7 cellular contexts compared by ENCODE assay signal in the genomic region with DNA sequence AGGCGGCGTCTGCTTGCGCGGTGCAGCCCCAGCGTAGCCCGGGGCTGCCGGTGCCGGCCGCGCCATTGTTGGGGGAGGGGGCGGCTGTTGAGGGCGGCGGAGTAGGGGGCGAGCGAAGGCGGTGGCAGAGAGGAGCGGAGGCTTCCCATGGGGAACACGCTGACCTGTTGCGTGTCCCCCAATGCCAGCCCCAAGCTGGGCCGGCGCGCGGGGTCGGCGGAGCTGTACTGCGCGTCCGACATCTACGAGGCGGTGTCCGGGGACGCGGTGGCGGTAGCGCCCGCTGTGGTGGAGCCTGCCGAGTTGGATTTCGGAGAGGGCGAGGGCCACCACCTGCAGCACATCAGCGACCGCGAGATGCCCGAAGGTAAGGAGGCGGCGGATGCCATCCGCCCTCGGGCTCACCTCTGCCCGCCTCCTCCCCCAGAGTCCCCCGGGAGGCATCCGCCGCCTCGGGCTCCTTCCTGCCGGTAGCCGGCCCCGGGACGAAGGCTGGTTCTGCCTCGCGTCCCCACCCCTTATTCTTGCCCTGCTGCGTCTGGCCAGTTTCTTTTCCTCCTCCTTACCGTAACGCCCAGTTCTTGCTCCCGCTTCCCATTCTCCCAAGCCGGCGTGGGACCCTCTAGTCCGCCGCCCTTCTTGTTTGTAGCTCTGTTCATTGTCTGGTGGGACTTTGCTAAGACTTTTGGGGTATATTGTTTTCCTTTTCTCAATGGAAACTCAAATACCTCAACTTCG. TPM values are rescaled to one million over a fixed set of nuclear protein-coding genes. Genes with fewer than 3 reads are reported as not detected.
DNase-seq lines count a peak whose midpoint lies in the region; ATAC-seq and TF ChIP-seq lines count a peak whose summit lies in the region.

No MANE protein-coding gene starts in this region.

- no peaks in the 10 kb centered on the region for H3K9me3 Mint-ChIP-seq in activated CD4-positive, alpha-beta memory T cell treated with anti-CD3 and anti-CD28 coated beads, Interleukin-2, amount 10 ng/mL, durations not matched to agents 7 days and 5 days
- H3K9me3 Mint-ChIP-seq in endothelial cell (ENCODE audit: unreplicated experiment): no peaks in the 10 kb centered on the region
- no peaks in the 10 kb centered on the region for H3K9me3 Mint-ChIP-seq in stimulated activated effector memory CD8-positive, alpha-beta T cell treated with anti-CD3 and anti-CD28 coated beads, Interleukin-12 subunit alpha, Interleukin-12 subunit beta, amount 100 ng/mL, for 72 hours

- H3K27ac Mint-ChIP-seq in activated CD4-positive, alpha-beta memory T cell treated with anti-CD3 and anti-CD28 coated beads, Interleukin-2, amount 10 ng/mL, durations not matched to agents 7 days and 5 days: peak overlapping the region; percentile 72
- peak overlapping the region; percentile 96 for H3K27ac Mint-ChIP-seq in endothelial cell (ENCODE audit: unreplicated experiment)
- peak overlapping the region; percentile 89 for H3K27ac Mint-ChIP-seq in stimulated activated effector memory CD8-positive, alpha-beta T cell treated with anti-CD3 and anti-CD28 coated beads, Interleukin-12 subunit alpha, Interleukin-12 subunit beta, amount 100 ng/mL, for 72 hours

- peaks cover 6% of the 10 kb centered on the region for H3K36me3 Mint-ChIP-seq in activated CD4-positive, alpha-beta memory T cell treated with anti-CD3 and anti-CD28 coated beads, Interleukin-2, amount 10 ng/mL, durations not matched to agents 7 days and 5 days (ENCODE audit: low read depth)
- H3K36me3 Mint-ChIP-seq in endothelial cell (ENCODE audit: low read depth, unreplicated experiment): peaks cover 16% of the 10 kb centered on the region
- H3K36me3 Mint-ChIP-seq in stimulated activated effector memory CD8-positive, alpha-beta T cell treated with anti-CD3 and anti-CD28 coated beads, Interleukin-12 subunit alpha, Interleukin-12 subunit beta, amount 100 ng/mL, for 72 hours: no peaks in the 10 kb centered on the region

- H3K4me3 Mint-ChIP-seq in activated CD4-positive, alpha-beta memory T cell treated with anti-CD3 and anti-CD28 coated beads, Interleukin-2, amount 10 ng/mL, durations not matched to agents 7 days and 5 days: peak overlapping the region; percentile 94
- H3K4me3 Mint-ChIP-seq in endothelial cell (ENCODE audit: unreplicated experiment): peak overlapping the region; percentile 100
- H3K4me3 Mint-ChIP-seq in stimulated activated effector memory CD8-positive, alpha-beta T cell treated with anti-CD3 and anti-CD28 coated beads, Interleukin-12 subunit alpha, Interleukin-12 subunit beta, amount 100 ng/mL, for 72 hours: peak overlapping the region; percentile 92

- POLR2A ChIA-PET in HEK293T (lab: Yijun Ruan, JAX): interaction anchor here (0.7 to 2.6 kb wide), 11 partner anchors 9 to 313 kb away, joined by 3 to 25 read pairs (median 4); partner anchors contain the start of genes METTL21A and PLEKHM3
- POLR2A ChIA-PET in activated CD4-positive, alpha-beta memory T cell treated with anti-CD3 and anti-CD28 coated beads, Interleukin-2, amount 10 ng/mL, durations not matched to agents 7 days and 5 days (lab: Charles Lee): interaction anchor here (0.9 to 2.4 kb wide), 14 partner anchors 8 to 555 kb away, joined by 3 to 47 read pairs (median 4); partner anchors contain the start of genes CREB1, METTL21A, PIKFYVE and PLEKHM3

- peak; percentile 57 for DNase-seq in HEK293T (ENCODE audit: extremely low spot score)
- peak; percentile 57 for DNase-seq in NAMALWA (ENCODE audit: low spot score)
- DNase-seq in activated CD4-positive, alpha-beta memory T cell treated with anti-CD3 and anti-CD28 coated beads, Interleukin-2, amount 10 ng/mL, durations not matched to agents 7 days and 5 days: peak; percentile 67
- peak; percentile 50 for DNase-seq in endothelial cell (ENCODE audit: low spot score)
- DNase-seq in stimulated activated effector memory CD8-positive, alpha-beta T cell treated with anti-CD3 and anti-CD28 coated beads, Interleukin-12 subunit alpha, Interleukin-12 subunit beta, amount 100 ng/mL, for 72 hours (ENCODE audit: low spot score in 2 of 2): peak in 1 of 2 donors; percentile 37

- TF ChIP-seq CTCF in endothelial cell (IDR thresholded peaks at IDR 0.05; ENCODE audit: unreplicated experiment): no peak

- peak overlapping the region; percentile 76 for H3K27ac ChIP-seq in muscle layer of colon (ENCODE audit: low read depth, low read length)

- peaks cover 13% of the 10 kb centered on the region for H3K4me1 ChIP-seq in muscle layer of colon (ENCODE audit: insufficient read depth, low read length)

- H3K9me3 ChIP-seq in muscle layer of colon (ENCODE audit: low read length): no peaks in the 10 kb centered on the region

- H3K9ac ChIP-seq in muscle layer of colon (ENCODE audit: low read length): peak overlapping the region; percentile 82

- no peaks in the 10 kb centered on the region for H3K36me3 ChIP-seq in muscle layer of colon (ENCODE audit: insufficient read depth, low read length)

- H3K4me3 ChIP-seq in muscle layer of colon (ENCODE audit: low read depth in 1 of 2, low read length in 2 of 2): peak overlapping the region; percentile 75 to 91

- no peaks in the 10 kb centered on the region for H3K27me3 ChIP-seq in muscle layer of colon (ENCODE audit: control insufficient read depth in 1 of 2, insufficient read depth in 2 of 2, low read length in 2 of 2)

- peak; percentile 3 for ATAC-seq in GM18499 (IDR thresholded peaks at IDR 0.05; ENCODE audit: insufficient read depth, unreplicated experiment)
- ATAC-seq in stimulated activated effector memory CD8-positive, alpha-beta T cell treated with anti-CD3 and anti-CD28 coated beads, Interleukin-12 subunit alpha, Interleukin-12 subunit beta, amount 100 ng/mL, for 72 hours: peak; percentile 49

- peaks cover 27% of the 10 kb centered on the region for H3K4me1 Mint-ChIP-seq in activated CD4-positive, alpha-beta memory T cell treated with anti-CD3 and anti-CD28 coated beads, Interleukin-2, amount 10 ng/mL, durations not matched to agents 7 days and 5 days
- H3K4me1 Mint-ChIP-seq in endothelial cell (ENCODE audit: unreplicated experiment): peaks cover 28% of the 10 kb centered on the region
- peaks cover 30% of the 10 kb centered on the region for H3K4me1 Mint-ChIP-seq in stimulated activated effector memory CD8-positive, alpha-beta T cell treated with anti-CD3 and anti-CD28 coated beads, Interleukin-12 subunit alpha, Interleukin-12 subunit beta, amount 100 ng/mL, for 72 hours

- peaks cover 1% of the 10 kb centered on the region for H3K27me3 Mint-ChIP-seq in activated CD4-positive, alpha-beta memory T cell treated with anti-CD3 and anti-CD28 coated beads, Interleukin-2, amount 10 ng/mL, durations not matched to agents 7 days and 5 days
- H3K27me3 Mint-ChIP-seq in endothelial cell (ENCODE audit: unreplicated experiment): peaks cover 9% of the 10 kb centered on the region

- CTCF ChIA-PET in HEK293T (lab: Yijun Ruan, JAX): interaction anchor here (0.6 to 1.4 kb wide), 4 partner anchors 19 to 84 kb away, joined by 3 to 7 read pairs (median 5); no protein-coding TSS in a partner anchor
- CTCF ChIA-PET in activated CD4-positive, alpha-beta memory T cell treated with anti-CD3 and anti-CD28 coated beads, Interleukin-2, amount 10 ng/mL, durations not matched to agents 7 days and 5 days (lab: Charles Lee): interaction anchor here (1.0 to 1.8 kb wide), 6 partner anchors 11 to 329 kb away, joined by 3 to 13 read pairs (median 4); partner anchors contain the start of gene METTL21A

TF ChIP-seq in HEK293T, 16 proteins besides CTCF, POLR2A, EP300 and RAD21:
- TF ChIP-seq L3MBTL2 (conservative IDR thresholded peaks at IDR 0.05) (no peak), HDGF (IDR thresholded peaks at IDR 0.05; ENCODE audit: borderline replicate concordance) (no peak), LEF1 (IDR thresholded peaks at IDR 0.05; ENCODE audit: borderline replicate concordance) (no peak), BHLHE40 (IDR thresholded peaks at IDR 0.05; ENCODE audit: borderline replicate concordance) (no peak), ARNT (IDR thresholded peaks at IDR 0.05) (no peak), ZNF384 (IDR thresholded peaks at IDR 0.05) (no peak), SP1 (IDR thresholded peaks at IDR 0.05) (no peak), TARDBP (IDR thresholded peaks at IDR 0.05) (no peak), FOXA1 (IDR thresholded peaks at IDR 0.05) (no peak), FOXK2 (IDR thresholded peaks at IDR 0.05) (no peak), ELF4 (IDR thresholded peaks at IDR 0.05) (no peak), PKNOX1 (IDR thresholded peaks at IDR 0.05) (no peak), FOXM1 (IDR thresholded peaks at IDR 0.05; ENCODE audit: borderline replicate concordance) (no peak), NFRKB (IDR thresholded peaks at IDR 0.05) (no peak), SUZ12 (IDR thresholded peaks at IDR 0.05) (no peak), CTBP1 (IDR thresholded peaks at IDR 0.05; ENCODE audit: borderline replicate concordance) (no peak)

RNA-seq across cellular contexts. Expression of gene CCNYL1, which starts 0.5 kb away (rescaled TPM):
- total RNA-seq in activated CD4-positive, alpha-beta memory T cell treated with anti-CD3 and anti-CD28 coated beads, Interleukin-2, amount 10 ng/mL, durations not matched to agents 7 days and 5 days: 1 to 10 TPM; 6.1 TPM
- total RNA-seq in endothelial cell (ENCODE audit: unreplicated experiment): 75.5 TPM

RNA-seq across cellular contexts. Expression of gene FZD5, which starts 57.8 kb away (rescaled TPM):
- total RNA-seq in activated CD4-positive, alpha-beta memory T cell treated with anti-CD3 and anti-CD28 coated beads, Interleukin-2, amount 10 ng/mL, durations not matched to agents 7 days and 5 days: under 1 TPM; 0.40 to 0.55 TPM
- 9.3 TPM for total RNA-seq in endothelial cell (ENCODE audit: unreplicated experiment)

Comparison
In these comparisons a context has a peak if more than half of its experiments do, and no peak if none do; other contexts are left out.
1. RNA of gene CCNYL1, which starts 0.5 kb away (total RNA-seq): 75.5 TPM in endothelial cell (single experiment); 6.1 TPM in activated CD4-positive, alpha-beta memory T cell treated with anti-CD3 and anti-CD28 coated beads, Interleukin-2, amount 10 ng/mL, durations not matched to agents 7 days and 5 days; every median in the first group is over 10 times any median in the second.
2. Peak in every context shown above with its lines, with median percentiles within 50 percentile points of each other: H3K27ac Mint-ChIP-seq and H3K4me3 Mint-ChIP-seq.